26 cellular contexts compared by ENCODE assay signal in genomic region chr2:229802785-229803184, GRCh38.
"Had no signal": no experiment of that assay in that cellular context is flagged by ENCODE, and none has a peak within 500 bp of the region (broad histone marks: within the 10 kb centered on the region; RNA-seq: fewer than 3 reads in every experiment).

No MANE protein-coding gene starts in this region.

- H3K27ac ChIP-seq: colonic mucosa, epithelial cell of prostate, gastrocnemius medialis, prostate gland, right atrium auricular region, sigmoid colon, testis, tibial artery had no signal

- H3K4me3 ChIP-seq: colonic mucosa, gastrocnemius medialis, lung, prostate gland, right atrium auricular region, sigmoid colon, testis, tibial artery had no signal

- H3K36me3 ChIP-seq: colonic mucosa, prostate gland had no signal

- H3K9me3 ChIP-seq: colonic mucosa, gastrocnemius medialis, prostate gland, right atrium auricular region, sigmoid colon, testis, tibial artery had no signal

- ATAC-seq: esophagus mucosa; gastrocnemius medialis; left lobe of liver; naive thymus-derived CD8-positive, alpha-beta T cell; stimulated activated naive CD8-positive, alpha-beta T cell treated with anti-CD3 and anti-CD28 coated beads, Interleukin-15, Interleukin-2, amounts not matched to agents 100 U/mL and 50 U/mL, for 24 hours had no signal

- H3K27me3 Mint-ChIP-seq: dendritic cell treated with granulocyte-macrophage colony-stimulating factor and Interleukin-4, amounts not matched to agents 40 ng/mL and 50 ng/mL, for 4 days; naive thymus-derived CD8-positive, alpha-beta T cell; type B pancreatic cell had no signal

- H3K9me3 Mint-ChIP-seq: dendritic cell treated with granulocyte-macrophage colony-stimulating factor and Interleukin-4, amounts not matched to agents 40 ng/mL and 50 ng/mL, for 4 days; endodermal cell; mesothelial cell of epicardium; naive thymus-derived CD8-positive, alpha-beta T cell; nephron progenitor cell; type B pancreatic cell had no signal

- H3K4me1 Mint-ChIP-seq: naive thymus-derived CD8-positive, alpha-beta T cell; nephron progenitor cell had no signal

- H3K4me3 Mint-ChIP-seq: dendritic cell treated with granulocyte-macrophage colony-stimulating factor and Interleukin-4, amounts not matched to agents 40 ng/mL and 50 ng/mL, for 4 days; endodermal cell; mesothelial cell of epicardium; naive thymus-derived CD8-positive, alpha-beta T cell; nephron progenitor cell; type B pancreatic cell had no signal

- H3K27ac Mint-ChIP-seq: dendritic cell treated with granulocyte-macrophage colony-stimulating factor and Interleukin-4, amounts not matched to agents 40 ng/mL and 50 ng/mL, for 4 days; endodermal cell; mesothelial cell of epicardium; nephron progenitor cell; type B pancreatic cell had no signal

- DNase-seq: colonic mucosa; effector CD8-positive, alpha-beta T cell; endodermal cell; foreskin fibroblast; gastrocnemius medialis; head of caudate nucleus; mesenchymal stem cell; naive thymus-derived CD8-positive, alpha-beta T cell; nephron progenitor cell; nucleus accumbens; sigmoid colon; stimulated activated CD4-positive, alpha-beta T cell treated with anti-CD3 and anti-CD28 coated beads, Interleukin-15, amount 100 ng/mL, for 24 hours; stimulated activated CD4-positive, alpha-beta T cell treated with anti-CD3 and anti-CD28 coated beads, Interleukin-2, amount 100 ng/mL, for 48 hours; stimulated activated naive CD8-positive, alpha-beta T cell treated with anti-CD3 and anti-CD28 coated beads, Interleukin-15, Interleukin-2, amounts not matched to agents 100 U/mL and 50 U/mL, for 24 hours; substantia nigra; testis; tibial artery had no signal

- H3K27me3 ChIP-seq: colonic mucosa, gastrocnemius medialis, right atrium auricular region, sigmoid colon, testis, tibial artery had no signal

- H3K4me1 ChIP-seq: colonic mucosa, testis had no signal
